Comparison of ENCODE assay signal across 12 cellular contexts in genomic region chr12:82740129-82741000, GRCh38. TPM values are rescaled to one million over a fixed set of nuclear protein-coding genes. Genes with fewer than 3 reads are reported as not detected.
DNase-seq lines count a peak whose midpoint lies in the region; ATAC-seq, FAIRE-seq and TF ChIP-seq lines count a peak whose summit lies in the region.
"Had no signal": no experiment of that assay in that cellular context is flagged by ENCODE, and none has a peak within 500 bp of the region (broad histone marks: within the 10 kb centered on the region; RNA-seq: fewer than 3 reads in every experiment).

No MANE protein-coding gene starts in this region.

- TF ChIP-seq CTCF in foreskin fibroblast (IDR thresholded peaks at IDR 0.05; ENCODE audit: low read depth, low read length) (no peak), suprapubic skin (IDR thresholded peaks at IDR 0.05) (no peak)

- WGBS in suprapubic skin, result 66% methylated on average over 7 of the region's 7 CpGs

- FAIRE-seq in H54 (lab: Jason Lieb, UNC), result peak; percentile 100

- H3K4me3 ChIP-seq in foreskin fibroblast (ENCODE audit: low read depth in 1 of 2, low read length in 2 of 2) (no peak overlapping the region), suprapubic skin (no peak overlapping the region)

- DNase-seq in 8988T (peak; percentile 13), H54 (ENCODE audit: insufficient read length, low spot score) (peak; percentile 55), SW 1271 (lab: John Stamatoyannopoulos, UW) (peak; percentile 43 to 91), foreskin fibroblast (peak; percentile 26 to 72), COLO668 (lab: John Stamatoyannopoulos, UW; ENCODE audit: unreplicated experiment) (no peak), suprapubic skin (ENCODE audit: low spot score in 2 of 2) (no peak), NAMALWA (ENCODE audit: low spot score) (no peak)
- DNase-seq: cerebellar nuclear complex, NCI-H2171 had no signal

- no peak for ATAC-seq in HG03159 (IDR thresholded peaks at IDR 0.05; ENCODE audit: unreplicated experiment)

- no peaks in the 10 kb centered on the region for H3K36me3 ChIP-seq in suprapubic skin

- H3K9me3 ChIP-seq in suprapubic skin, result no peaks in the 10 kb centered on the region

- no peak for TF ChIP-seq EP300 in suprapubic skin (IDR thresholded peaks at IDR 0.05)

- no peaks in the 10 kb centered on the region for H3K27me3 ChIP-seq in suprapubic skin

- H3K4me1 ChIP-seq in suprapubic skin, result no peaks in the 10 kb centered on the region

- TF ChIP-seq POLR2A in H54 (IDR thresholded peaks at IDR 0.05; ENCODE audit: low read depth, low read length) (no peak), suprapubic skin (IDR thresholded peaks at IDR 0.05) (no peak)

- H3K27ac ChIP-seq in suprapubic skin, result no peak overlapping the region
- H3K27ac ChIP-seq: C4-2B, parathyroid adenoma had no signal

RNA-seq across cellular contexts. Expression of gene TMTC2, which starts 53.7 kb away (rescaled TPM):
- total RNA-seq in suprapubic skin, result 10 to 100 TPM; 16.7 to 21.1 (median 18.9) TPM

Comparison
In these comparisons a context has a peak if more than half of its experiments do, and no peak if none do; other contexts are left out.
1. DNase-seq: peak in 8988T (single experiment), H54 (single experiment), SW 1271 (2 of 2) and foreskin fibroblast (2 of 2); none in COLO668 (single experiment), suprapubic skin (0 of 2) and NAMALWA (single experiment).